8 cellular contexts compared by ENCODE assay signal in the genomic region with DNA sequence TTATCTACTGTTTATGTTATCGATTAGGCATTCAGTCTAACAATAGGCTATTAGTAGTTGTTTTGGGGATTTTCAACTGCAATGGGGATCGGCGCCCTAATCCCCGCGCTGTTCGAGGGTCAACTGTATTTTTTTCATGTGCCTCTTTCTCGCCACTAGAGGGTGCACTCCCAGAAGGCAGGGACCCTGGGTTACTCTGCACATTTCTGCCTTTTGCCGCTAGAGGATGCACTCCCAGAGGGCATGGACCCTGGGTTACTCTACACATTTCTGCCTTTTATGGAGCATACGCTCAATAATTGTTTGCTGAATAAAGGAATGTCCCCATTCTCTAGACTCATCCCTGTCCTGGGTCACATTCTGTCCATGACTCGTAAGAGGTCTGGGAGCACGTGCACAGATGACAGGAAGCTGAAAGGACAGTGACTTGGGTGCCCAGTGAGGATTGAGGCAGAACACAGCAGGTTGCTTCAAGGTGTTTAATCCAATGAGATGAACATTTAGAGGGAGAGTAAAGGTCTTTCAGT. TPM values are rescaled to one million over a fixed set of nuclear protein-coding genes. Genes with fewer than 3 reads are reported as not detected.
DNase-seq lines count a peak whose midpoint lies in the region; ATAC-seq lines count a peak whose summit lies in the region.

No MANE protein-coding gene starts in this region.

- H3K4me3 Mint-ChIP-seq in naive thymus-derived CD4-positive, alpha-beta T cell, result peak overlapping the region in 3 of 10 donors; percentile 20 to 26 (median 23)

- peaks cover 0 to 5% of the 10 kb centered on the region in 2 donors for H3K4me1 ChIP-seq in naive thymus-derived CD4-positive, alpha-beta T cell (ENCODE audit: control insufficient read depth in 2 of 2, insufficient read depth in 2 of 2, low read length in 2 of 2)

- H3K4me1 Mint-ChIP-seq in naive thymus-derived CD4-positive, alpha-beta T cell, result peaks cover 10 to 25% (median 20%) of the 10 kb centered on the region in 7 donors

- H3K4me3 ChIP-seq in naive thymus-derived CD4-positive, alpha-beta T cell (ENCODE audit: low read length), result no peak overlapping the region

- H3K36me3 Mint-ChIP-seq in naive thymus-derived CD4-positive, alpha-beta T cell, result peaks cover 0 to 8% (median 0%) of the 10 kb centered on the region in 5 donors

- H3K27ac Mint-ChIP-seq in naive thymus-derived CD4-positive, alpha-beta T cell, result peak overlapping the region in 1 of 9 donors; percentile 36

- intact Hi-C loops in naive thymus-derived CD4-positive, alpha-beta T cell (cut with micrococcal nuclease), result loop anchor here (1.0 to 5.0 kb wide), 6 partner anchors 14 to 158 kb away; a partner anchor contains a TSS

- H3K36me3 ChIP-seq in naive thymus-derived CD4-positive, alpha-beta T cell (ENCODE audit: control insufficient read depth in 2 of 3, insufficient read depth in 3 of 3, low read length in 3 of 3), result no peaks in the 10 kb centered on the region

- H3K9me3 Mint-ChIP-seq in naive thymus-derived CD4-positive, alpha-beta T cell, result peaks cover 0 to 10% (median 5%) of the 10 kb centered on the region in 11 donors

- H3K27me3 Mint-ChIP-seq in naive thymus-derived CD4-positive, alpha-beta T cell, result peaks cover 4 to 47% (median 20%) of the 10 kb centered on the region in 5 donors

- ATAC-seq in naive thymus-derived CD4-positive, alpha-beta T cell, result peak; percentile 98

- H3K9me3 ChIP-seq in naive thymus-derived CD4-positive, alpha-beta T cell (ENCODE audit: control insufficient read depth in 2 of 3, low read length in 3 of 3), result no peaks in the 10 kb centered on the region

- H3K27ac ChIP-seq in naive thymus-derived CD4-positive, alpha-beta T cell (ENCODE audit: low read depth, low read length), result no peak overlapping the region

- POLR2A ChIA-PET in naive thymus-derived CD4-positive, alpha-beta T cell (lab: Charles Lee), result interaction anchor here (0.7 kb wide), 2 partner anchors 66 to 1272 kb away, joined by 3 to 4 read pairs; no protein-coding TSS in a partner anchor

- H3K27me3 ChIP-seq in naive thymus-derived CD4-positive, alpha-beta T cell (ENCODE audit: control insufficient read depth in 2 of 2, insufficient read depth in 2 of 2, low read length in 2 of 2), result no peaks in the 10 kb centered on the region

- DNase-seq in GF-D8 (lab: John Stamatoyannopoulos, UW), result peak; percentile 6
- DNase-seq in HS-27A (ENCODE audit: low read depth), result peak; percentile 79
- DNase-seq in NOMO-1 (lab: John Stamatoyannopoulos, UW; ENCODE audit: unreplicated experiment in 2 of 2), result peak; percentile 82 to 89
- DNase-seq in activated CD8-positive, alpha-beta memory T cell treated with anti-CD3 and anti-CD28 coated beads, Interleukin-2, amount 50 U/mL, for 1 hour (ENCODE audit: extremely low read depth), result peak; percentile 33
- DNase-seq in epidermal melanocyte (ENCODE audit: insufficient read length, low spot score), result peak; percentile 72
- peak; percentile 4 to 73 (median 61) for DNase-seq in naive thymus-derived CD4-positive, alpha-beta T cell
- peak; percentile 48 for DNase-seq in stimulated activated naive CD4-positive, alpha-beta T cell treated with Interleukin-2 at 50 U/mL for 16 hours (lab: John Stamatoyannopoulos, UW)
- no peak for DNase-seq in amniotic stem cell (lab: John Stamatoyannopoulos, UW)

- CTCF ChIA-PET in naive thymus-derived CD4-positive, alpha-beta T cell (lab: Charles Lee), result interaction anchor here (0.5 to 2.8 kb wide), 10 partner anchors 9 to 310 kb away, joined by 3 to 25 read pairs (median 5); no protein-coding TSS in a partner anchor

RNA-seq across cellular contexts. Expression of a gene that starts 27.9 kb away (rescaled TPM):
- total RNA-seq in naive thymus-derived CD4-positive, alpha-beta T cell, result 10 to 100 TPM in 3 of 5 experiments, 1 to 10 TPM in 2; 7.4 to 16.7 (median 13.3) TPM
- 10 to 100 TPM; 23.7 to 26.2 TPM for polyA plus RNA-seq in naive thymus-derived CD4-positive, alpha-beta T cell

RNA-seq across cellular contexts. Expression of a gene that starts 50.9 kb away (rescaled TPM):
- not detected for total RNA-seq in naive thymus-derived CD4-positive, alpha-beta T cell
- not detected for polyA plus RNA-seq in naive thymus-derived CD4-positive, alpha-beta T cell
